ENCODE assay signal across 19 cellular contexts in the genomic region with DNA sequence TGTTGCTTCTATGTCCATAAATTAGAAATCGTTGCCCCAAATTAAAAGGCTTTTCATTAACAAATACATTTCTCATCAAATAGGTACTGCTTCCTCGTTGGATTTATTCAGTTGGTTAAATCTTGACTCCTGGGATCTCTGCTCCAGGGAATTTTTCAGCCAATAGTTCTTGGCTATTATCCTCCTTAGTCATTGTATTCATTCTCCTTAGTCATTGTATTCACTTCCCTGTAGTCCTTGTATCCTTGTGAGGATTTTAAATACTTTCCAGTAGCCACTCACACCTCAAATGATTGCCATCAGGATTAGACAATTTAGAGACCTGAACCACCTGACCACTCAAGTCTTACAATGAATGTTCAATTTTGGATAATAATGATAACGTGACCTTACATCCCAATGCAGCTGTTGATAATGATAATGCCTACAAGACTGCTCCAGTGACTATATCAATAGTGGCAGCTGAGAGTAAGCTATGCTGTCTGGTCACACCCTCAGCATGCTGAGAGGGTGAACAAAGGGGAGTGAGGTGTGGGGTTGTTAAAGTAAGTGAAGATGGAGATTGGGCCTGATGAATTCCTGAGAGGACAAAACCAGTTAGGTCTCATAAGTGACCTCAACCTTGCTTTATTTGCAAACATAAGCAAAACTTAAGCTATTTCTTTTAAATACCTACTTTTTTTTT.
"Had no signal": no experiment of that assay in that cellular context is flagged by ENCODE, and none has a peak within 500 bp of the region (broad histone marks: within the 10 kb centered on the region; RNA-seq: fewer than 3 reads in every experiment).

No MANE protein-coding gene starts in this region.

- ATAC-seq: activated naive CD4-positive, alpha-beta T cell treated with anti-CD3 and anti-CD28 coated beads, Interleukin-2, amount 50 U/mL, for 72 hours; left ventricle myocardium superior; natural killer cell had no signal

- H3K9me3 ChIP-seq: colonic mucosa had no signal

- H3K27me3 ChIP-seq: colonic mucosa, hepatocyte had no signal

- FAIRE-seq: keratinocyte had no signal

- H3K79me2 ChIP-seq: hepatocyte had no signal

- H3K36me3 ChIP-seq: colonic mucosa had no signal

- DNase-seq: activated CD4-positive, alpha-beta T cell treated with anti-CD3 and anti-CD28 coated beads, Interleukin-2, amount 50 U/mL, for 4 hours; activated CD4-positive, CD25-positive, alpha-beta regulatory T cell treated with anti-CD3 and anti-CD28 coated beads, Interleukin-2, amount 50 U/mL, for 72 hours; activated gamma-delta T cell; activated T-cell treated with anti-CD3 and anti-CD28 coated beads, Interleukin-2, amount 50 U/mL, for 48 hours; caudate nucleus; colonic mucosa; effector CD4-positive, alpha-beta T cell; left ventricle myocardium superior; natural killer cell; posterior cingulate gyrus; stimulated activated CD4-positive, alpha-beta T cell treated with anti-CD3 and anti-CD28 coated beads, Interleukin-4, amount 100 ng/mL, for 4 hours; stimulated activated CD8-positive, alpha-beta memory T cell treated with anti-CD3 and anti-CD28 coated beads, Interleukin-4, amount 100 ng/mL, for 48 hours; stimulated activated naive CD4-positive, alpha-beta T cell treated with Interleukin-2 at 50 U/mL for 16 hours; substantia nigra; trophoblast cell had no signal

- H2AFZ ChIP-seq: hepatocyte had no signal

- H3K4me1 ChIP-seq: colonic mucosa had no signal

- H3K27ac ChIP-seq: colonic mucosa, skin epidermis had no signal

- H3K4me3 ChIP-seq: colonic mucosa, hepatocyte, skin epidermis had no signal

- H3K4me2 ChIP-seq: hepatocyte had no signal
